In the genomic region with DNA sequence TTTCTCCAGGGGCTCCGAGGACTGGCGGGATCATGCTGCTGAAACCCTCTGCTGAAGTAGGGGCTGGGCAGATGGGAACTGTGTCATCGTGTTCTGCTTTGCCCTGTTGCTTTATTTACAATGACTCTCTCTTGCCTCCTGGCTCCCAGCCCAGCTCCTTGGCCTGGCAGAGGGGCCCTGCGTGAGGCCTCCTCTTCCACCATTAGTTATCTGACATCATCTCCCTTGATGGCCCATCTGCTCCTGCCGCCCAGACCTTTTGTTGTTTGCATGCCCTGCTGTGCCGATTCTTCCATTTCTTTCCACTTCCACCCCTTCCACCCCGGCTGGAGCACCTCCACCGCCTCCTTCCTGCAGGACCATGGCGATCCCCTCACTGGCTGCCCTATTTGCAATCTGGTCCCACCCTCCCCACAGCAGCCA, we compare ENCODE assay signal across 1 cellular context.
TF ChIP-seq lines count a peak whose summit lies in the region.

No MANE protein-coding gene starts in this region.

TF ChIP-seq in HepG2, 621 proteins besides CTCF, POLR2A, EP300 and RAD21 (continued from another document):
- TF ChIP-seq, protein P1, sequence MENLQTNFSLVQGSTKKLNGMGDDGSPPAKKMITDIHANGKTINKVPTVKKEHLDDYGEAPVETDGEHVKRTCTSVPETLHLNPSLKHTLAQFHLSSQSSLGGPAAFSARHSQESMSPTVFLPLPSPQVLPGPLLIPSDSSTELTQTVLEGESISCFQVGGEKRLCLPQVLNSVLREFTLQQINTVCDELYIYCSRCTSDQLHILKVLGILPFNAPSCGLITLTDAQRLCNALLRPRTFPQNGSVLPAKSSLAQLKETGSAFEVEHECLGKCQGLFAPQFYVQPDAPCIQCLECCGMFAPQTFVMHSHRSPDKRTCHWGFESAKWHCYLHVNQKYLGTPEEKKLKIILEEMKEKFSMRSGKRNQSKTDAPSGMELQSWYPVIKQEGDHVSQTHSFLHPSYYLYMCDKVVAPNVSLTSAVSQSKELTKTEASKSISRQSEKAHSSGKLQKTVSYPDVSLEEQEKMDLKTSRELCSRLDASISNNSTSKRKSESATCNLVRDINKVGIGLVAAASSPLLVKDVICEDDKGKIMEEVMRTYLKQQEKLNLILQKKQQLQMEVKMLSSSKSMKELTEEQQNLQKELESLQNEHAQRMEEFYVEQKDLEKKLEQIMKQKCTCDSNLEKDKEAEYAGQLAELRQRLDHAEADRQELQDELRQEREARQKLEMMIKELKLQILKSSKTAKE (CRISPR knock-in tag; IDR thresholded peaks at IDR 0.05; ENCODE audit: borderline replicate concordance), result no peak
- TF ChIP-seq ZNF343 (CRISPR knock-in tag; IDR thresholded peaks at IDR 0.05), result no peak
- TF ChIP-seq, protein P2, sequence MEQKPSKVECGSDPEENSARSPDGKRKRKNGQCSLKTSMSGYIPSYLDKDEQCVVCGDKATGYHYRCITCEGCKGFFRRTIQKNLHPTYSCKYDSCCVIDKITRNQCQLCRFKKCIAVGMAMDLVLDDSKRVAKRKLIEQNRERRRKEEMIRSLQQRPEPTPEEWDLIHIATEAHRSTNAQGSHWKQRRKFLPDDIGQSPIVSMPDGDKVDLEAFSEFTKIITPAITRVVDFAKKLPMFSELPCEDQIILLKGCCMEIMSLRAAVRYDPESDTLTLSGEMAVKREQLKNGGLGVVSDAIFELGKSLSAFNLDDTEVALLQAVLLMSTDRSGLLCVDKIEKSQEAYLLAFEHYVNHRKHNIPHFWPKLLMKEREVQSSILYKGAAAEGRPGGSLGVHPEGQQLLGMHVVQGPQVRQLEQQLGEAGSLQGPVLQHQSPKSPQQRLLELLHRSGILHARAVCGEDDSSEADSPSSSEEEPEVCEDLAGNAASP (CRISPR knock-in tag; IDR thresholded peaks at IDR 0.05; ENCODE audit: borderline replicate concordance), result no peak
